Comparison of ENCODE assay signal across 16 cellular contexts in the genomic region with DNA sequence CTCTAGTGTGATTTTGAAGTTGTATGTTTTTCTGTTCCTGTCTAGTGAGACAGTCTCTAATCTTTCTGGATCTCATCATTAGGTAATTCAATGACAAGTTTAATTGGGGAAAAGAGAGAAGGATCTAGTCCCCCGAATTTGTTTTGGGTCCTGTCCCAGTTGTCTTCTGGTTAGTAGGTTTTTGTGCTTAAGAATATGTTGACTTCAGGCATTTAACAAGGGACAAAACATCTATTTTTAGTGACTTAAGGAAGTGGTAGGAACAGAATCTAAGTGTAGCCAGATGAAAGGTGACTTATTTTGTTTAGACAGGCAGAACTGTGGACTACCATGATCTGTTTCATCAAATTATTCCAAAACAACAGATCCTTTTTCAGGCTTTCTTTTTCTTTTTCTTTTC. TPM values are rescaled to one million over a fixed set of nuclear protein-coding genes. Genes with fewer than 3 reads are reported as not detected.
DNase-seq lines count a peak whose midpoint lies in the region; ATAC-seq and TF ChIP-seq lines count a peak whose summit lies in the region.
"Had no signal": no experiment of that assay in that cellular context is flagged by ENCODE, and none has a peak within 500 bp of the region (broad histone marks: within the 10 kb centered on the region; RNA-seq: fewer than 3 reads in every experiment).

No MANE protein-coding gene starts in this region.

- peak overlapping the region; percentile 91 for H3K4me2 ChIP-seq in neural progenitor cell

- DNase-seq in T-helper 1 cell (no peak), adipocyte (ENCODE audit: low read depth) (no peak), neural progenitor cell (ENCODE audit: low spot score) (no peak), NCI-H187 (lab: John Stamatoyannopoulos, UW) (no peak)
- DNase-seq in activated CD4-positive, CD25-positive, alpha-beta regulatory T cell (lab: John Stamatoyannopoulos, UW), result no peak
- DNase-seq: colonic mucosa, DMS 273 treated with DMSO at 0.1 percent for 48 hours, foreskin fibroblast, NCI-H1092 treated with DMSO at 0.1 percent for 48 hours, NCI-H510A had no signal

- H4K20me1 ChIP-seq in neural progenitor cell (ENCODE audit: low read depth), result peaks cover 67% of the 10 kb centered on the region

- peak overlapping the region; percentile 27 for H3K27ac Mint-ChIP-seq in T-helper 1 cell treated with Interleukin-12 subunit alpha and Interleukin-12 subunit beta and Interleukin-4 antibody, amounts not matched to agents 30 μg/mL and 1 μg/mL, for 36 hours
- no peak overlapping the region for H3K27ac Mint-ChIP-seq in IgD-negative memory B cell
- H3K27ac Mint-ChIP-seq in neural progenitor cell, result no peak overlapping the region

- no peak overlapping the region for H2AFZ ChIP-seq in neural progenitor cell (replicated peaks)

- H3K27ac ChIP-seq in neural progenitor cell, result no peak overlapping the region
- H3K27ac ChIP-seq: colonic mucosa, skin epidermis, tibial nerve, VCaP had no signal

- H3K27me3 Mint-ChIP-seq in T-helper 1 cell treated with Interleukin-12 subunit alpha and Interleukin-12 subunit beta and Interleukin-4 antibody, amounts not matched to agents 30 μg/mL and 1 μg/mL, for 36 hours (ENCODE audit: low read depth), result peaks cover 4% of the 10 kb centered on the region
- H3K27me3 Mint-ChIP-seq in IgD-negative memory B cell (no peaks in the 10 kb centered on the region), neural progenitor cell (ENCODE audit: insufficient read depth, low read depth) (no peaks in the 10 kb centered on the region)

- H3K4me1 ChIP-seq in adipocyte (ENCODE audit: control insufficient read depth, insufficient read depth, low read length) (peaks cover 49% of the 10 kb centered on the region), neural progenitor cell (peaks cover 25% of the 10 kb centered on the region)

- peaks cover 71% of the 10 kb centered on the region for H3K79me2 ChIP-seq in neural progenitor cell (ENCODE audit: low read depth)

- no peak for TF ChIP-seq CTCF in neural progenitor cell (IDR thresholded peaks at IDR 0.05)

- H3K27me3 ChIP-seq in adipocyte (replicated peaks; ENCODE audit: control insufficient read depth, insufficient read depth, low read length), result no peaks in the 10 kb centered on the region
- peaks cover 20% of the 10 kb centered on the region for H3K27me3 ChIP-seq in neural progenitor cell
- H3K27me3 ChIP-seq: colonic mucosa had no signal

- H3K36me3 Mint-ChIP-seq in T-helper 1 cell treated with Interleukin-12 subunit alpha and Interleukin-12 subunit beta and Interleukin-4 antibody, amounts not matched to agents 30 μg/mL and 1 μg/mL, for 36 hours (ENCODE audit: low read depth), result peaks cover 39% of the 10 kb centered on the region
- H3K36me3 Mint-ChIP-seq in IgD-negative memory B cell (peaks cover 5% of the 10 kb centered on the region), neural progenitor cell (peaks cover 17% of the 10 kb centered on the region)

- no peak overlapping the region for H3K9ac ChIP-seq in adipocyte (ENCODE audit: low read length)
- H3K9ac ChIP-seq in neural progenitor cell, result no peak overlapping the region

- peaks cover 65% of the 10 kb centered on the region for H3K4me1 Mint-ChIP-seq in T-helper 1 cell treated with Interleukin-12 subunit alpha and Interleukin-12 subunit beta and Interleukin-4 antibody, amounts not matched to agents 30 μg/mL and 1 μg/mL, for 36 hours (ENCODE audit: low read depth)
- H3K4me1 Mint-ChIP-seq in IgD-negative memory B cell (peaks cover 34 to 52% (median 35%) of the 10 kb centered on the region in 3 donors), neural progenitor cell (peaks cover 44% of the 10 kb centered on the region)

- H3K36me3 ChIP-seq in adipocyte (ENCODE audit: control insufficient read depth, insufficient read depth, low read length, severe bottlenecking) (peaks cover 31% of the 10 kb centered on the region), neural progenitor cell (no peaks in the 10 kb centered on the region)
- H3K36me3 ChIP-seq: colonic mucosa had no signal

- peak overlapping the region; percentile 64 for H3K4me3 Mint-ChIP-seq in T-helper 1 cell treated with Interleukin-12 subunit alpha and Interleukin-12 subunit beta and Interleukin-4 antibody, amounts not matched to agents 30 μg/mL and 1 μg/mL, for 36 hours
- H3K4me3 Mint-ChIP-seq in IgD-negative memory B cell (peak overlapping the region; percentile 21 to 83 (median 51)), neural progenitor cell (peak overlapping the region; percentile 46)

- ATAC-seq in GM21390 (IDR thresholded peaks at IDR 0.05; ENCODE audit: unreplicated experiment), result no peak

- no peaks in the 10 kb centered on the region for H3K9me3 ChIP-seq in adipocyte (ENCODE audit: control insufficient read depth, low read length)
- H3K9me3 ChIP-seq in neural progenitor cell (ENCODE audit: low read depth), result no peaks in the 10 kb centered on the region
- H3K9me3 ChIP-seq: colonic mucosa, tibial nerve had no signal

- H3F3A ChIP-seq in neural progenitor cell (ENCODE audit: low read depth), result peaks cover 5% of the 10 kb centered on the region

- H3K4me3 ChIP-seq in adipocyte (ENCODE audit: low read length) (peak overlapping the region; percentile 4), neural progenitor cell (no peak overlapping the region)
- H3K4me3 ChIP-seq: colonic mucosa, skin epidermis, tibial nerve had no signal

- H3K9me3 Mint-ChIP-seq in T-helper 1 cell treated with Interleukin-12 subunit alpha and Interleukin-12 subunit beta and Interleukin-4 antibody, amounts not matched to agents 30 μg/mL and 1 μg/mL, for 36 hours, result peaks cover 4% of the 10 kb centered on the region
- H3K9me3 Mint-ChIP-seq in IgD-negative memory B cell (peaks cover 0 to 2% (median 0%) of the 10 kb centered on the region in 3 donors), neural progenitor cell (no peaks in the 10 kb centered on the region)

RNA-seq across cellular contexts. Expression of gene GPATCH2L, which starts 2.2 kb away (rescaled TPM):
- 8.3 TPM for polyA plus RNA-seq in IgD-negative memory B cell
- 68.2 and 93.0 TPM in 2 replicates for total RNA-seq in neural progenitor cell (ENCODE audit: low replicate concordance)
